8 cellular contexts compared by ENCODE assay signal in the genomic region with DNA sequence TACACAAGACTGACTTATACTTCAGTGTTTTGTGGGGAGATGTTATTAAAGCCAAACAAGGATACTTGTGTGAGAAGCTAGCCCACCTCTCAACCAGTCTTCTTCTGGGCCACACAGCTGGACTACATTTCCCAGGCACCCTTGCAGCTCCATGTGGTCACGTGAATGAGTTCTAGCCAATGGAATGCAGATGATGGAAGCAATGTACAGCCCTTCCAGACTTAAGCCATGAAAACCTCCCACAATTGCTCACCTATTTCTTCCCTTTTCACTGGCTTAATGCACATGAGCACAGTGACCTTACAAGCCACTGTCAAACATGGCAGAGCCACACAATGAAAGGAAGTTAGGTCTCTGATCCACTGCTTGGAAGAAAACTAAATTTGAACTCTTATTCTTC. TPM values are rescaled to one million over a fixed set of nuclear protein-coding genes. Genes with fewer than 3 reads are reported as not detected.
DNase-seq lines count a peak whose midpoint lies in the region; ATAC-seq, FAIRE-seq and TF ChIP-seq lines count a peak whose summit lies in the region.

No MANE protein-coding gene starts in this region.

- H2BK120ac ChIP-seq in IMR-90 (ENCODE audit: low read depth, low read length), result no peak overlapping the region

- H4K20me1 ChIP-seq in IMR-90 (ENCODE audit: insufficient read depth, low read length), result no peaks in the 10 kb centered on the region

- H4K91ac ChIP-seq in IMR-90 (ENCODE audit: insufficient read depth, low read depth, low read length), result no peak overlapping the region; the same call in 1 of the 2 replicates

- no peak overlapping the region for H2AK5ac ChIP-seq in IMR-90 (ENCODE audit: low read depth, low read length)

- H3K56ac ChIP-seq in IMR-90 (ENCODE audit: extremely low read depth, insufficient read depth, low read length), result no peak overlapping the region

- H3K14ac ChIP-seq in IMR-90 (replicated peaks; ENCODE audit: low read depth, low read length), result no peak overlapping the region

- H3K4me3 ChIP-seq in ACC112 (ENCODE audit: low read depth, low read length) (no peak overlapping the region), IMR-90 (ENCODE audit: insufficient read depth, low read depth, low read length) (no peak overlapping the region), fibroblast of mammary gland (ENCODE audit: control insufficient read depth, low read depth, low read length) (no peak overlapping the region)

- dilution Hi-C loops in IMR-90 (cut with HindIII; ENCODE audit: low sequenced_read_pairs, unreplicated experiment), result no loop called here

- in situ Hi-C loops in G401 (cut with HindIII; ENCODE audit: low sequenced_read_pairs), result no loop called here
- in situ Hi-C loops in IMR-90 (cut with MboI; ENCODE audit: low sequenced_read_pairs), result no loop called here
- in situ Hi-C loops in SK-MEL-5 (cut with HindIII; ENCODE audit: low pct_unique_long_range_greater_than_20kb, low sequenced_read_pairs), result no loop called here

- peak; percentile 76 for ATAC-seq in IMR-90 (ENCODE audit: low read depth)

- TF ChIP-seq CTCF in IMR-90 (conservative IDR thresholded peaks at IDR 0.05; ENCODE audit: low read depth, low read length) (no peak), fibroblast of mammary gland (conservative IDR thresholded peaks at IDR 0.05; ENCODE audit: control insufficient read depth, insufficient read depth, low read depth, low read length) (no peak)

- H2BK20ac ChIP-seq in IMR-90 (ENCODE audit: low read depth, low read length), result no peak overlapping the region

- no peak overlapping the region for H3K27ac ChIP-seq in ACC112 (ENCODE audit: low read depth, low read length)
- no peak overlapping the region for H3K27ac ChIP-seq in IMR-90 (ENCODE audit: insufficient read depth, low read length)

- no peak overlapping the region for H2BK15ac ChIP-seq in IMR-90 (ENCODE audit: low read depth, low read length)

- H2BK5ac ChIP-seq in IMR-90 (ENCODE audit: low read depth, low read length, poor library complexity, severe bottlenecking), result no peak overlapping the region

- H3K9me1 ChIP-seq in IMR-90 (ENCODE audit: insufficient read depth, low read length), result peaks cover 2% of the 10 kb centered on the region; the same call in 1 of the 2 replicates

- no peak overlapping the region for H3K9ac ChIP-seq in IMR-90 (ENCODE audit: low read depth, low read length)

- POLR2A ChIA-PET in IMR-90 (lab: Charles Lee; ENCODE audit: unreplicated experiment), result no interaction called here

- no peaks in the 10 kb centered on the region for H3K9me3 ChIP-seq in IMR-90 (ENCODE audit: control insufficient read depth, insufficient read depth, low read length)

- H4K8ac ChIP-seq in IMR-90 (ENCODE audit: low read depth in 2 of 2, low read length in 2 of 2), result peak overlapping the region; percentile 23 to 88; a peak in 2 of 4 replicates

- TF ChIP-seq RAD21 in IMR-90 (IDR thresholded peaks at IDR 0.05; ENCODE audit: low read length), result no peak

- DNase-seq in G401 (ENCODE audit: low spot score) (peak; percentile 62), H54 (ENCODE audit: insufficient read length, low spot score) (peak; percentile 57), IMR-90 (peak; percentile 82), SK-MEL-5 (ENCODE audit: low read depth, low spot score) (peak; percentile 87), fibroblast of mammary gland (ENCODE audit: low read depth) (peak; percentile 82), putamen (ENCODE audit: low spot score) (peak; percentile 34), NCI-H128 (lab: John Stamatoyannopoulos, UW; ENCODE audit: unreplicated experiment) (no peak)

- no peak overlapping the region for H3K4me2 ChIP-seq in IMR-90 (ENCODE audit: low read depth, low read length)

- no peaks in the 10 kb centered on the region for H3K36me3 ChIP-seq in ACC112 (ENCODE audit: insufficient read depth, low read length)
- no peaks in the 10 kb centered on the region for H3K36me3 ChIP-seq in IMR-90 (ENCODE audit: control insufficient read depth, insufficient read depth, low read length)

- no peak for TF ChIP-seq POLR2A in H54 (IDR thresholded peaks at IDR 0.05; ENCODE audit: low read depth, low read length)
- no peak for TF ChIP-seq POLR2A in IMR-90 (IDR thresholded peaks at IDR 0.05; ENCODE audit: low read depth, low read length)

- no peak overlapping the region for H2AK9ac ChIP-seq in IMR-90 (replicated peaks; ENCODE audit: low read depth, low read length, poor library complexity)

- no peaks in the 10 kb centered on the region for H3K27me3 ChIP-seq in ACC112 (ENCODE audit: insufficient read depth, low read length)
- H3K27me3 ChIP-seq in IMR-90 (ENCODE audit: control insufficient read depth, insufficient read depth, low read length), result no peaks in the 10 kb centered on the region

- 29% methylated on average over 1 of the region's 1 CpG; no CpG with 5 or more reads in 1 of the 2 experiments for WGBS in IMR-90 (ENCODE audit: extremely low coverage in 2 of 2, insufficient read length in 1 of 2), 2 experiments

- CTCF ChIA-PET in IMR-90 (lab: Yijun Ruan, JAX), result interaction anchor here (0.9 kb wide), 1 partner anchor 31 kb away, joined by 3 read pairs; no protein-coding TSS in a partner anchor

- H3K18ac ChIP-seq in IMR-90 (ENCODE audit: low read depth, low read length), result no peak overlapping the region

- FAIRE-seq in H54 (lab: Jason Lieb, UNC), result peak; percentile 99

- peak overlapping the region; percentile 79; the same call in 1 of the 2 replicates for H4K5ac ChIP-seq in IMR-90 (ENCODE audit: low read depth, low read length)

- peak overlapping the region; percentile 15 for H2AFZ ChIP-seq in ACC112 (ENCODE audit: low read length, unreplicated experiment)
- peak overlapping the region; percentile 90 for H2AFZ ChIP-seq in IMR-90 (replicated peaks; ENCODE audit: low read length, poor library complexity)

- intact Hi-C loops in IMR-90 (cut with micrococcal nuclease), result no loop called here

- no peak overlapping the region for H3K23ac ChIP-seq in IMR-90 (ENCODE audit: low read depth, low read length)

- no peaks in the 10 kb centered on the region for H3K79me1 ChIP-seq in IMR-90 (ENCODE audit: low read depth in 1 of 2, low read length in 2 of 2)

- H3K79me2 ChIP-seq in ACC112 (ENCODE audit: control insufficient read depth, insufficient read depth, low read length, unreplicated experiment), result no peaks in the 10 kb centered on the region

- no peak overlapping the region; the same call in 1 of the 2 replicates for H3K4ac ChIP-seq in IMR-90 (ENCODE audit: low read depth, low read length)

- no TSS peak for BruUV-seq in IMR-90 (replicated peaks; lab: Mats Ljungman, UMichigan)

- H3K4me1 ChIP-seq in ACC112 (ENCODE audit: control insufficient read depth, insufficient read depth, low read length, unreplicated experiment), result peaks cover 16% of the 10 kb centered on the region
- peaks cover 13% of the 10 kb centered on the region for H3K4me1 ChIP-seq in IMR-90 (ENCODE audit: control insufficient read depth, insufficient read depth, low read length)

TF ChIP-seq in IMR-90, 13 proteins besides CTCF, POLR2A, EP300 and RAD21:
- TF ChIP-seq SMC3 (IDR thresholded peaks at IDR 0.05; ENCODE audit: low read depth, low read length) (no peak), NFE2L2 (IDR thresholded peaks at IDR 0.05; ENCODE audit: low read depth, low read length) (no peak), RFX5 (IDR thresholded peaks at IDR 0.05; ENCODE audit: low read depth, low read length) (no peak), RCOR1 (IDR thresholded peaks at IDR 0.05; ENCODE audit: insufficient replicate concordance, low read length) (no peak), BHLHE40 (IDR thresholded peaks at IDR 0.05; ENCODE audit: low read depth, low read length) (no peak), MXI1 (IDR thresholded peaks at IDR 0.05; ENCODE audit: borderline replicate concordance, low read depth, low read length) (no peak), MAFK (IDR thresholded peaks at IDR 0.05; ENCODE audit: low read depth, low read length) (no peak)
- TF ChIP-seq, protein P1, sequence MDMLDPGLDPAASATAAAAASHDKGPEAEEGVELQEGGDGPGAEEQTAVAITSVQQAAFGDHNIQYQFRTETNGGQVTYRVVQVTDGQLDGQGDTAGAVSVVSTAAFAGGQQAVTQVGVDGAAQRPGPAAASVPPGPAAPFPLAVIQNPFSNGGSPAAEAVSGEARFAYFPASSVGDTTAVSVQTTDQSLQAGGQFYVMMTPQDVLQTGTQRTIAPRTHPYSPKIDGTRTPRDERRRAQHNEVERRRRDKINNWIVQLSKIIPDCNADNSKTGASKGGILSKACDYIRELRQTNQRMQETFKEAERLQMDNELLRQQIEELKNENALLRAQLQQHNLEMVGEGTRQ (IDR thresholded peaks at IDR 0.05; ENCODE audit: low read depth, low read length), result peak; percentile 94

RNA-seq across cellular contexts. Expression of a gene that starts 20.4 kb away (rescaled TPM):
- 52.8 and 66.7 TPM in 2 replicates for total RNA-seq in G401 (2014; rRNA removed; shearing (Covaris generic))
- 19.4 and 43.3 TPM in 2 replicates for total RNA-seq in IMR-90 (2012; rRNA removed)
- 31.6 and 32.4 TPM in 2 replicates for polyA plus RNA-seq in IMR-90 (2012; rRNA removed)
- polyA plus RNA-seq in IMR-90 (2012; cell fraction: cytosol; rRNA removed), result 5.2 and 11.4 TPM in 2 replicates
- polyA plus RNA-seq in IMR-90 (2012; cell fraction: nucleus; rRNA removed; ENCODE audit: low replicate concordance), result 1.9 and 13.6 TPM in 2 replicates
- total RNA-seq in SK-MEL-5 (2014; rRNA removed; shearing (Covaris generic)), result 58.1 and 59.6 TPM in 2 replicates
- polyA plus RNA-seq in SK-MEL-5 (2015; cell fraction: cytosol; rRNA removed), result 36.7 and 38.7 TPM in 2 replicates
- polyA plus RNA-seq in SK-MEL-5 (2015; cell fraction: nucleus; rRNA removed), result 41.8 and 47.7 TPM in 2 replicates
